ENCODE assay signal across 1 cellular context in genomic region chr5:132102944-132103343, GRCh38.
TF ChIP-seq lines count a peak whose summit lies in the region.

No MANE protein-coding gene starts in this region.

TF ChIP-seq in IMR-90, 13 proteins besides CTCF, POLR2A, EP300 and RAD21 (continued from another document):
- no peak for TF ChIP-seq RFX5 (IDR thresholded peaks at IDR 0.05; ENCODE audit: low read depth, low read length)
- no peak for TF ChIP-seq MXI1 (IDR thresholded peaks at IDR 0.05; ENCODE audit: borderline replicate concordance, low read depth, low read length)
- TF ChIP-seq ELK1 (IDR thresholded peaks at IDR 0.05; ENCODE audit: borderline replicate concordance, low read depth, low read length): no peak
- no peak for TF ChIP-seq CHD1 (IDR thresholded peaks at IDR 0.05; ENCODE audit: low read depth, low read length)
- TF ChIP-seq MAZ (IDR thresholded peaks at IDR 0.05; ENCODE audit: borderline replicate concordance, low read depth, low read length): no peak
- TF ChIP-seq BHLHE40 (IDR thresholded peaks at IDR 0.05; ENCODE audit: low read depth, low read length): no peak
- TF ChIP-seq CEBPB (IDR thresholded peaks at IDR 0.05; ENCODE audit: low read depth, low read length): no peak
- TF ChIP-seq NFE2L2 (IDR thresholded peaks at IDR 0.05; ENCODE audit: low read depth, low read length): no peak
- TF ChIP-seq FOS (IDR thresholded peaks at IDR 0.05; ENCODE audit: low read depth, low read length): no peak
- no peak for TF ChIP-seq USF2 (IDR thresholded peaks at IDR 0.05; ENCODE audit: low read depth, low read length)
- TF ChIP-seq SMC3 (IDR thresholded peaks at IDR 0.05; ENCODE audit: low read depth, low read length): no peak
- no peak for TF ChIP-seq MAFK (IDR thresholded peaks at IDR 0.05; ENCODE audit: low read depth, low read length)
